26 cellular contexts compared by ENCODE assay signal in genomic region chr18:79343567-79344207, GRCh38. TPM values are rescaled to one million over a fixed set of nuclear protein-coding genes. Genes with fewer than 3 reads are reported as not detected.
DNase-seq lines count a peak whose midpoint lies in the region; ATAC-seq, FAIRE-seq and TF ChIP-seq lines count a peak whose summit lies in the region.
"Had no signal": no experiment of that assay in that cellular context is flagged by ENCODE, and none has a peak within 500 bp of the region (broad histone marks: within the 10 kb centered on the region; RNA-seq: fewer than 3 reads in every experiment).

No MANE protein-coding gene starts in this region.

- ATAC-seq in A549: peak; percentile 87 to 93
- no peak for ATAC-seq in HG03280 (IDR thresholded peaks at IDR 0.05; ENCODE audit: unreplicated experiment)
- no peak for ATAC-seq in GM19328 (IDR thresholded peaks at IDR 0.05; ENCODE audit: unreplicated experiment)
- ATAC-seq: naive thymus-derived CD8-positive, alpha-beta T cell had no signal

- TF ChIP-seq POLR2A in A549 (IDR thresholded peaks at IDR 0.05; ENCODE audit: low read length): no peak

- FAIRE-seq in A549 (lab: Jason Lieb, UNC) (no peak), D721Med (lab: Jason Lieb, UNC) (no peak)
- FAIRE-seq: GM12892, urothelium cell line had no signal

- H3K27ac ChIP-seq in A549: peak overlapping the region; percentile 80 to 90
- H3K27ac ChIP-seq: 22Rv1, WERI-Rb-1 had no signal

- H3K9ac ChIP-seq in mucosa of stomach (ENCODE audit: low read length): peak overlapping the region; percentile 45

- peaks cover 20% of the 10 kb centered on the region for H3K36me3 ChIP-seq in mucosa of stomach (ENCODE audit: control insufficient read depth, insufficient read depth, low read length)

- CTCF ChIA-PET in A549 (lab: Yijun Ruan, JAX): no interaction called here

- H3K27me3 ChIP-seq in mucosa of stomach (ENCODE audit: control insufficient read depth, insufficient read depth, low read length): no peaks in the 10 kb centered on the region
- H3K27me3 ChIP-seq: MG63 had no signal

- H3K4me2 ChIP-seq in A549: peak overlapping the region; percentile 78

- TF ChIP-seq EP300 in A549 (IDR thresholded peaks at IDR 0.05): no peak

- H3K9me3 ChIP-seq in A549 (no peaks in the 10 kb centered on the region), mucosa of stomach (ENCODE audit: control insufficient read depth, low read length) (no peaks in the 10 kb centered on the region)
- H3K9me3 ChIP-seq: MG63 had no signal

- TF ChIP-seq CTCF in A549 (IDR thresholded peaks at IDR 0.05): no peak
- TF ChIP-seq CTCF in D721Med (IDR thresholded peaks at IDR 0.05; ENCODE audit: insufficient read depth, missing control alignments): no peak

- TF ChIP-seq RAD21 in A549 (conservative IDR thresholded peaks at IDR 0.05 in 1 of 2, IDR thresholded peaks at IDR 0.05 in 1 of 2): no peak

- POLR2A ChIA-PET in A549 (lab: Yijun Ruan, JAX): no interaction called here

- H3K4me1 ChIP-seq in A549 (peaks cover 15% of the 10 kb centered on the region; the same call in 2 of the 3 replicates), mucosa of stomach (ENCODE audit: control insufficient read depth, insufficient read depth, low read length) (no peaks in the 10 kb centered on the region)

- 9% methylated on average over 17 of the region's 17 CpGs for WGBS in A549 (ENCODE audit: missing lambda C conversion rate)

- DNase-seq in A549 (ENCODE audit: low read depth in 1 of 2, low spot score in 1 of 2) (peak; percentile 48 to 66), SW480 (ENCODE audit: low spot score) (peak; percentile 39), kidney tubule cell (ENCODE audit: low spot score) (peak; percentile 63), H4 (ENCODE audit: low spot score) (no peak), D721Med (ENCODE audit: insufficient read length, low spot score) (no peak)
- DNase-seq: activated CD4-positive, alpha-beta T cell treated with anti-CD3 and anti-CD28 coated beads for 48 hours; activated T-cell treated with anti-CD3 and anti-CD28 coated beads, Interleukin-2, amount 50 U/mL, for 24 hours; GOT3; KBM-7; kidney; MG63; naive thymus-derived CD8-positive, alpha-beta T cell; NCI-H1105 treated with DMSO at 0.1 percent for 48 hours; NCI-H2081 treated with DMSO at 0.1 percent for 48 hours; NCI-H446; NCI-H82; retina; SW 1271; T1000; WERI-Rb-1 had no signal

- peak overlapping the region; percentile 31 for H3K4me3 ChIP-seq in A549
- peak overlapping the region; percentile 9 for H3K4me3 ChIP-seq in mucosa of stomach (ENCODE audit: low read length)
- H3K4me3 ChIP-seq: MG63 had no signal

TF ChIP-seq in A549, 52 proteins besides CTCF, POLR2A, EP300 and RAD21:
- 0 out of 2 replicates have a peak, but pooled peaks have one; percentile 15 for TF ChIP-seq MAX (IDR thresholded peaks at IDR 0.05)
- no peak for TF ChIP-seq NR3C1 (IDR thresholded peaks at IDR 0.05)

RNA-seq across cellular contexts. Expression of gene NFATC1, which starts 52.0 kb away (rescaled TPM):
- 0.52 and 1.2 TPM in 2 replicates for polyA plus RNA-seq in A549 (2011; rRNA removed)
- polyA plus RNA-seq in A549 (2012; cell fraction: cytosol; rRNA removed): 1.4 and 2.3 TPM in 2 replicates
- 3.2 and 4.6 TPM in 2 replicates for polyA plus RNA-seq in A549 (2012; cell fraction: nucleus; rRNA removed)
- 1.7 to 2.3 TPM (median 2.0 TPM) in 3 replicates for polyA plus RNA-seq in A549 (2017; fragmentation: RNase III; extraction: RNeasy Plus Mini Kit Qiagen cat#74134 plus additional on column Dnase treatment)
- 0.95 and 1.6 TPM in 2 replicates for polyA minus RNA-seq in A549 (2011; rRNA and poly(A)+ RNA removed)
- total RNA-seq in H4 (2014; rRNA removed; shearing (Covaris generic)): 3.2 and 4.3 TPM in 2 replicates

Comparison
In these comparisons a context has a peak if more than half of its experiments do, and no peak if none do; other contexts are left out.
1. ATAC-seq: peak in A549 (2 of 2); none in HG03280 (single experiment) and GM19328 (single experiment).
2. DNase-seq: peak in A549 (2 of 2), SW480 (single experiment) and kidney tubule cell (single experiment); none in H4 (single experiment) and D721Med (single experiment).